In the genomic region with DNA sequence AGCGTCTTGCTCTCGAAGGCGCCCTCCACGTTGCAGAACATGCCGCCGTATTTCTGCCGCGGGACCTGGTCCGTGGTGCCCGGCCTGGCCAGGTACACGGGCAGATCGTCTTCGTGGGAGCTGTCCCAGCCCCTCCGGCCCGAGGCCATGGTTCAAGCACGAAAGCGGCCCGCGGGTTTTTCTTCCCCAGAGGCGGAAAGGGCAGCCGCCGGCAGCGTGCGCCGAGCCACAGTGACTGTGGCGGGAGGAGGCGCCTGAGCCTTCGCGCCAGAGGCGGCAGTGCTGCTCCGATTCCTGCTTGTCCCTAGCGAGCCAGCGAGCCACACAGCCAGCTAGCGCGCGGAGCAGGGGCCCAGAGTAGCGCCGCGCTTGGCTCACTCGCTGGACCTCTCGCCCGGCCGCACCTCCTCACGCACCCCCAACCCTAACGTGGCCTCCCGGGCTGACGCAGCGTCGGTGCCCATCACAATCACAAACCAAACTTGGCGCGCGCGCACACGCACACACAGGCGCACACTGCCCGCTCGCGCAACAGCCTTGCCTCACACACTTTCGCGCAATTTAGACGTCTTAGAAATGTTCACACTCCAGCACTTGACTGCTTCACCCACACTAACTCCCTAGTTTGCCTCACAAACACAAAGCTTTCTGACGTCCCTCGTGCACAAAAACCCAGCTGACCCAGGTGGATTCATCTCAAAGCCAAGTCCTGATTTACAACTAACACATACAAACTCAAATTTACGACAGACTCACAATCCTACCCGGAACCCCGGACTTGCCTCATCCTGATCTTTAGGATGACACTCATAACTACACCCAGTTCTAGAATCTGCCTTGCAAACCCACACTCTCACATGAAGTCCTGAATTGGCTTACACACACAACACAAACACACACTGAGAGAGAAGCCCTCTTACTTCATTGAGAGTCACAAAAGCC, we compare ENCODE assay signal across 9 cellular contexts. TPM values are rescaled to one million over a fixed set of nuclear protein-coding genes. Genes with fewer than 3 reads are reported as not detected.
A peak's percentile ranks its signal among the peaks of the same experiment; 100 is the strongest.
DNase-seq lines count a peak whose midpoint lies in the region; FAIRE-seq and TF ChIP-seq lines count a peak whose summit lies in the region.
"Had no signal": no experiment of that assay in that cellular context is flagged by ENCODE, and none has a peak within 500 bp of the region (broad histone marks: within the 10 kb centered on the region; RNA-seq: fewer than 3 reads in every experiment).

TSS of gene DPYSL3 (minus strand) at position 359 of the 942 bp plus-strand sequence. CDS start at position 149, 210 bp downstream.

- FAIRE-seq in RCC 7860 (lab: Jason Lieb, UNC), result peak; percentile 33

- H3K9me3 ChIP-seq in liver (ENCODE audit: control insufficient read depth in 4 of 4, low read length in 3 of 4), result peaks cover 0 to 5% (median 0%) of the 10 kb centered on the region in 4 donors
- no peaks in the 10 kb centered on the region for H3K9me3 ChIP-seq in stomach smooth muscle (ENCODE audit: control insufficient read depth in 2 of 2, low read length in 2 of 2)
- H3K9me3 ChIP-seq: HAP-1 had no signal

- H3K4me3 ChIP-seq in H7 (ENCODE audit: insufficient read depth, low read depth, low read length), result peak within 1 kb of the TSS; percentile 72
- H3K4me3 ChIP-seq in liver (ENCODE audit: low read depth in 1 of 3, low read length in 3 of 3), result peak within 1 kb of the TSS; percentile 21 to 49 (median 32)
- H3K4me3 ChIP-seq in stomach smooth muscle (ENCODE audit: low read length in 2 of 2), result peak within 1 kb of the TSS; percentile 92 to 98
- H3K4me3 ChIP-seq: HAP-1 had no signal

- H3K4me1 ChIP-seq in liver (ENCODE audit: control insufficient read depth in 4 of 4, insufficient read depth in 4 of 4, low read length in 3 of 4) (peaks cover 4 to 13% (median 7%) of the 10 kb centered on the region in 4 donors), stomach smooth muscle (ENCODE audit: control insufficient read depth, insufficient read depth, low read length) (peaks cover 15% of the 10 kb centered on the region)
- H3K4me1 ChIP-seq: HAP-1 had no signal

- DNase-seq in Ammon's horn (ENCODE audit: low spot score) (peak; percentile 74), H7 (peak; percentile 83), RCC 7860 (ENCODE audit: low spot score) (peak; percentile 77), KG1 (lab: John Stamatoyannopoulos, UW) (no peak), GM19240 (ENCODE audit: insufficient read length, low spot score) (no peak)
- peak; percentile 0 for DNase-seq in effector CD8-positive, alpha-beta T cell (lab: John Stamatoyannopoulos, UW)

- H3K27ac ChIP-seq in liver (ENCODE audit: low read depth in 1 of 2, low read length in 2 of 2) (peak within 1 kb of the TSS in 1 of 2 donors; percentile 32), stomach smooth muscle (ENCODE audit: low read length) (peak within 1 kb of the TSS; percentile 82)

- no peak within 1 kb of the TSS for H3K9ac ChIP-seq in liver (ENCODE audit: low read depth in 1 of 2, low read length in 2 of 2)
- H3K9ac ChIP-seq in stomach smooth muscle (ENCODE audit: low read length in 2 of 2), result peak within 1 kb of the TSS; percentile 85 to 89

- H3K27me3 ChIP-seq in H7 (ENCODE audit: control insufficient read depth, insufficient read depth, low read length) (peaks cover 17% of the 10 kb centered on the region), liver (ENCODE audit: control insufficient read depth in 4 of 4, insufficient read depth in 4 of 4, low read length in 3 of 4) (peaks cover 0 to 6% (median 1%) of the 10 kb centered on the region in 4 donors), stomach smooth muscle (ENCODE audit: control insufficient read depth in 1 of 2, insufficient read depth in 2 of 2, low read length in 2 of 2) (no peaks in the 10 kb centered on the region)

- WGBS in liver, result 5% methylated on average over 66 of the region's 66 CpGs

- no peak for TF ChIP-seq CTCF in liver (IDR thresholded peaks at IDR 0.05; ENCODE audit: low read depth, low read length, missing input control)

- no peaks in the 10 kb centered on the region for H3K36me3 ChIP-seq in H7 (replicated peaks; ENCODE audit: control insufficient read depth, insufficient read depth, low read length)
- no peaks in the 10 kb centered on the region for H3K36me3 ChIP-seq in liver (ENCODE audit: control insufficient read depth in 4 of 4, insufficient read depth in 3 of 4, low read depth in 1 of 4, low read length in 3 of 4)
- peaks cover 0 to 2% of the 10 kb centered on the region in 2 donors for H3K36me3 ChIP-seq in stomach smooth muscle (ENCODE audit: control insufficient read depth in 2 of 2, insufficient read depth in 2 of 2, low read length in 2 of 2)
- H3K36me3 ChIP-seq: HAP-1 had no signal

- TF ChIP-seq RAD21 in liver (IDR thresholded peaks at IDR 0.05), result peak; percentile 14 to 40

TF ChIP-seq in liver, 16 proteins besides CTCF, POLR2A, EP300 and RAD21:
- TF ChIP-seq FOXA2 (IDR thresholded peaks at IDR 0.05) (no peak), HNF4A (conservative IDR thresholded peaks at IDR 0.05) (no peak), TAF1 (conservative IDR thresholded peaks at IDR 0.05) (no peak), FOXA1 (IDR thresholded peaks at IDR 0.05) (no peak), NR2F2 (IDR thresholded peaks at IDR 0.05) (no peak), MAX (IDR thresholded peaks at IDR 0.05) (no peak), JUND (IDR thresholded peaks at IDR 0.05) (no peak), RXRA (IDR thresholded peaks at IDR 0.05) (no peak), YY1 (IDR thresholded peaks at IDR 0.05) (no peak), GABPA (IDR thresholded peaks at IDR 0.05 in 1 of 2, conservative IDR thresholded peaks at IDR 0.05 in 1 of 2) (no peak), REST (IDR thresholded peaks at IDR 0.05) (no peak), HNF4G (IDR thresholded peaks at IDR 0.05) (no peak), EGR1 (IDR thresholded peaks at IDR 0.05; ENCODE audit: low read depth in 2 of 2) (no peak), SP1 (IDR thresholded peaks at IDR 0.05) (no peak)
- TF ChIP-seq, protein P1, sequence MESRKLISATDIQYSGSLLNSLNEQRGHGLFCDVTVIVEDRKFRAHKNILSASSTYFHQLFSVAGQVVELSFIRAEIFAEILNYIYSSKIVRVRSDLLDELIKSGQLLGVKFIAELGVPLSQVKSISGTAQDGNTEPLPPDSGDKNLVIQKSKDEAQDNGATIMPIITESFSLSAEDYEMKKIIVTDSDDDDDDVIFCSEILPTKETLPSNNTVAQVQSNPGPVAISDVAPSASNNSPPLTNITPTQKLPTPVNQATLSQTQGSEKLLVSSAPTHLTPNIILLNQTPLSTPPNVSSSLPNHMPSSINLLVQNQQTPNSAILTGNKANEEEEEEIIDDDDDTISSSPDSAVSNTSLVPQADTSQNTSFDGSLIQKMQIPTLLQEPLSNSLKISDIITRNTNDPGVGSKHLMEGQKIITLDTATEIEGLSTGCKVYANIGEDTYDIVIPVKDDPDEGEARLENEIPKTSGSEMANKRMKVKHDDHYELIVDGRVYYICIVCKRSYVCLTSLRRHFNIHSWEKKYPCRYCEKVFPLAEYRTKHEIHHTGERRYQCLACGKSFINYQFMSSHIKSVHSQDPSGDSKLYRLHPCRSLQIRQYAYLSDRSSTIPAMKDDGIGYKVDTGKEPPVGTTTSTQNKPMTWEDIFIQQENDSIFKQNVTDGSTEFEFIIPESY (IDR thresholded peaks at IDR 0.05), result no peak
- TF ChIP-seq, protein P2, sequence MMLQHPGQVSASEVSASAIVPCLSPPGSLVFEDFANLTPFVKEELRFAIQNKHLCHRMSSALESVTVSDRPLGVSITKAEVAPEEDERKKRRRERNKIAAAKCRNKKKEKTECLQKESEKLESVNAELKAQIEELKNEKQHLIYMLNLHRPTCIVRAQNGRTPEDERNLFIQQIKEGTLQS (IDR thresholded peaks at IDR 0.05), result no peak

RNA-seq across cellular contexts. Expression of gene DPYSL3, which starts in this region (rescaled TPM):
- 184 and 312 TPM in 2 replicates for total RNA-seq in H7 (2014; rRNA removed; shearing (Covaris generic))
- 1 to 10 TPM; 2.1 to 3.6 TPM for total RNA-seq in liver
- polyA plus RNA-seq in liver, result 1 to 10 TPM in 1 of 2 donors, under 1 TPM in 1; 0.35 to 1.3 TPM

Comparison
In these comparisons a context has a peak if more than half of its experiments do, and no peak if none do; other contexts are left out.
1. RNA of gene DPYSL3 (total RNA-seq): 184 to 312 TPM in H7; 2.1 to 3.6 TPM in liver; every median in the first group is over 10 times any median in the second.
2. DNase-seq: peak in Ammon's horn (single experiment), H7 (single experiment), RCC 7860 (single experiment) and effector CD8-positive, alpha-beta T cell (single experiment); none in KG1 (single experiment) and GM19240 (single experiment).
3. H3K4me3 ChIP-seq: peak in every context shown above with its lines; median percentile 95 in stomach smooth muscle; 72 in H7; 32 in liver.
4. H3K9ac ChIP-seq: peak in stomach smooth muscle (2 of 2); none in liver (0 of 2).